ENCODE assay signal across 1 cellular context in genomic region chr4:101370663-101371210, GRCh38.
TF ChIP-seq lines count a peak whose summit lies in the region.

No MANE protein-coding gene starts in this region.

TF ChIP-seq in GM23338, 12 proteins besides CTCF, POLR2A, EP300 and RAD21 (continued from another document):
- no peak for TF ChIP-seq ZNF462 (CRISPR knock-in tag; IDR thresholded peaks at IDR 0.05)
- no peak for TF ChIP-seq REST (IDR thresholded peaks at IDR 0.05; ENCODE audit: unreplicated experiment)
